ENCODE assay signal across 26 cellular contexts in genomic region chr20:63562461-63563185, GRCh38. TPM values are rescaled to one million over a fixed set of nuclear protein-coding genes. Genes with fewer than 3 reads are reported as not detected.
"Had no signal": no experiment of that assay in that cellular context is flagged by ENCODE, and none has a peak within 500 bp of the region (broad histone marks: within the 10 kb centered on the region; RNA-seq: fewer than 3 reads in every experiment).

No MANE protein-coding gene starts in this region.

- H3K4me3 Mint-ChIP-seq: activated CD4-positive, alpha-beta memory T cell treated with anti-CD3 and anti-CD28 coated beads for 36 hours; activated CD4-positive, alpha-beta T cell treated with anti-CD3 and anti-CD28 coated beads, Interleukin-2, amount 10 ng/mL, durations not matched to agents 7 days and 5 days; activated naive CD8-positive, alpha-beta T cell treated with anti-CD3 and anti-CD28 coated beads, Interleukin-2, amount 50 U/mL, for 24 hours; activated T-cell treated with anti-CD3 and anti-CD28 coated beads, Interleukin-2, amount 50 U/mL, for 4 hours had no signal

- H3K9me3 Mint-ChIP-seq: activated CD4-positive, alpha-beta memory T cell treated with anti-CD3 and anti-CD28 coated beads for 36 hours; activated naive CD4-positive, alpha-beta T cell treated with anti-CD3 and anti-CD28 coated beads, Interleukin-2, amount 50 U/mL, for 72 hours; activated naive CD8-positive, alpha-beta T cell treated with anti-CD3 and anti-CD28 coated beads, Interleukin-2, amount 50 U/mL, for 24 hours; activated T-cell treated with anti-CD3 and anti-CD28 coated beads, Interleukin-2, amount 50 U/mL, for 4 hours had no signal

- H3K27me3 ChIP-seq: ascending aorta, body of pancreas, Peyer's patch had no signal

- H3K9me3 ChIP-seq: ascending aorta, body of pancreas, Peyer's patch had no signal

- H3K4me1 ChIP-seq: ascending aorta had no signal

- H3K4me3 ChIP-seq: ascending aorta, body of pancreas, Peyer's patch had no signal

- H3K27ac ChIP-seq: ascending aorta, body of pancreas, Peyer's patch, RWPE1 had no signal

- ATAC-seq: activated naive CD4-positive, alpha-beta T cell treated with anti-CD3 and anti-CD28 coated beads, Interleukin-2, amount 50 U/mL, for 72 hours; activated naive CD8-positive, alpha-beta T cell treated with anti-CD3 and anti-CD28 coated beads, Interleukin-2, amount 50 U/mL, for 24 hours; activated T-cell treated with anti-CD3 and anti-CD28 coated beads, Interleukin-2, amount 50 U/mL, for 4 hours; body of pancreas had no signal

- DNase-seq: activated CD4-positive, alpha-beta memory T cell treated with anti-CD3 and anti-CD28 coated beads for 36 hours; activated CD4-positive, alpha-beta T cell treated with anti-CD3 and anti-CD28 coated beads, Interleukin-2, amount 10 ng/mL, durations not matched to agents 7 days and 5 days; activated CD4-positive, CD25-positive, alpha-beta regulatory T cell; activated CD8-positive, alpha-beta memory T cell treated with anti-CD3 and anti-CD28 coated beads for 24 hours; activated effector memory CD4-positive, alpha-beta T cell treated with anti-CD3 and anti-CD28 coated beads, Interleukin-2, amount 50 U/mL, for 16 hours; activated naive CD4-positive, alpha-beta T cell treated with Interleukin-2 at 50 U/mL for 16 hours; activated naive CD8-positive, alpha-beta T cell treated with anti-CD3 and anti-CD28 coated beads, Interleukin-2, amount 50 U/mL, for 24 hours; activated T-cell treated with anti-CD3 and anti-CD28 coated beads, Interleukin-2, amount 50 U/mL, for 4 hours; amniotic stem cell; body of pancreas; central memory CD4-positive, alpha-beta T cell; NCI-H1092; NCI-H1417 treated with DMSO at 0.1 percent for 48 hours; NCI-H2029; NCI-H2107; NCI-H510A treated with DMSO at 0.1 percent for 48 hours; Peyer's patch; SHP77; T-helper 2 cell; T1000 had no signal

- H3K27ac Mint-ChIP-seq: activated CD4-positive, alpha-beta memory T cell treated with anti-CD3 and anti-CD28 coated beads for 36 hours; activated CD4-positive, alpha-beta T cell treated with anti-CD3 and anti-CD28 coated beads, Interleukin-2, amount 10 ng/mL, durations not matched to agents 7 days and 5 days; activated naive CD4-positive, alpha-beta T cell treated with anti-CD3 and anti-CD28 coated beads, Interleukin-2, amount 50 U/mL, for 72 hours; activated naive CD8-positive, alpha-beta T cell treated with anti-CD3 and anti-CD28 coated beads, Interleukin-2, amount 50 U/mL, for 24 hours had no signal

- H3K27me3 Mint-ChIP-seq: activated CD4-positive, alpha-beta memory T cell treated with anti-CD3 and anti-CD28 coated beads for 36 hours; activated CD4-positive, alpha-beta T cell treated with anti-CD3 and anti-CD28 coated beads, Interleukin-2, amount 10 ng/mL, durations not matched to agents 7 days and 5 days; activated naive CD8-positive, alpha-beta T cell treated with anti-CD3 and anti-CD28 coated beads, Interleukin-2, amount 50 U/mL, for 24 hours had no signal

- FAIRE-seq: bronchial epithelial cell, TTC549 had no signal

RNA-seq across cellular contexts. Expression of gene FNDC11, which starts 8.7 kb away (rescaled TPM):
- total RNA-seq: ascending aorta had no signal

RNA-seq across cellular contexts. Expression of gene SRMS, which starts 15.1 kb away (rescaled TPM):
- total RNA-seq: activated CD4-positive, alpha-beta memory T cell treated with anti-CD3 and anti-CD28 coated beads for 36 hours; activated CD4-positive, alpha-beta T cell treated with anti-CD3 and anti-CD28 coated beads, Interleukin-2, amount 10 ng/mL, durations not matched to agents 7 days and 5 days; activated naive CD4-positive, alpha-beta T cell treated with anti-CD3 and anti-CD28 coated beads, Interleukin-2, amount 50 U/mL, for 72 hours; activated T-cell treated with anti-CD3 and anti-CD28 coated beads, Interleukin-2, amount 50 U/mL, for 4 hours; ascending aorta; body of pancreas; chondrocyte; Peyer's patch had no signal

RNA-seq across cellular contexts. Expression of gene PTK6, which starts 25.4 kb away (rescaled TPM):
- total RNA-seq: ascending aorta, chondrocyte had no signal
